8 cellular contexts compared by ENCODE assay signal in genomic region chr2:137910641-137911040, GRCh38. TPM values are rescaled to one million over a fixed set of nuclear protein-coding genes. Genes with fewer than 3 reads are reported as not detected.
A peak's percentile ranks its signal among the peaks of the same experiment; 100 is the strongest.
DNase-seq lines count a peak whose midpoint lies in the region; ATAC-seq and TF ChIP-seq lines count a peak whose summit lies in the region.

No MANE protein-coding gene starts in this region.

- H3K9me3 ChIP-seq in OCI-LY7 (ENCODE audit: low read length) (no peaks in the 10 kb centered on the region), spleen (no peaks in the 10 kb centered on the region)

- BruUV-seq in OCI-LY7 (replicated peaks; lab: Mats Ljungman, UMichigan), result no TSS peak

- H3K4me2 ChIP-seq in OCI-LY7 (ENCODE audit: low read length), result no peak overlapping the region

- no peak overlapping the region for H2AFZ ChIP-seq in OCI-LY7 (ENCODE audit: low read length)

- H3K4me3 ChIP-seq in OCI-LY7 (ENCODE audit: low read depth, low read length, poor library complexity, severe bottlenecking) (no peak overlapping the region), fibroblast of mammary gland (ENCODE audit: control insufficient read depth, low read depth, low read length) (no peak overlapping the region), spleen (no peak overlapping the region)

- TF ChIP-seq POLR2A in spleen (IDR thresholded peaks at IDR 0.05), result no peak

- TF ChIP-seq CTCF in OCI-LY7 (conservative IDR thresholded peaks at IDR 0.05; ENCODE audit: low read length) (peak; percentile 78), fibroblast of mammary gland (conservative IDR thresholded peaks at IDR 0.05; ENCODE audit: control insufficient read depth, insufficient read depth, low read depth, low read length) (peak; percentile 53), spleen (IDR thresholded peaks at IDR 0.05 in 8 of 11, conservative IDR thresholded peaks at IDR 0.05 in 3 of 11) (peak in 10 of 11 experiments; percentile 13 to 59 (median 50))

- no peaks in the 10 kb centered on the region for H3K36me3 ChIP-seq in OCI-LY7 (ENCODE audit: insufficient read depth, low read length)
- no peaks in the 10 kb centered on the region for H3K36me3 ChIP-seq in spleen

- DNase-seq in NCI-H1417 (lab: John Stamatoyannopoulos, UW) (peak in 2 of 3 experiments; percentile 2 to 77), NCI-H1417 treated with DMSO at 0.1 percent for 48 hours (lab: John Stamatoyannopoulos, UW) (no peak), OCI-LY7 (ENCODE audit: low spot score) (peak; percentile 11), fibroblast of mammary gland (ENCODE audit: low read depth) (peak; percentile 29), spleen (no peak), T1000 (lab: John Stamatoyannopoulos, UW) (no peak), GF-D8 (lab: John Stamatoyannopoulos, UW) (no peak)

- H4K20me1 ChIP-seq in OCI-LY7 (ENCODE audit: insufficient read depth, low read length), result no peaks in the 10 kb centered on the region

- H3K79me2 ChIP-seq in OCI-LY7 (ENCODE audit: insufficient read depth, low read depth, low read length), result no peaks in the 10 kb centered on the region

- no peaks in the 10 kb centered on the region for H3K9me2 ChIP-seq in OCI-LY7 (ENCODE audit: insufficient read depth, low read length)

- intact Hi-C loops in OCI-LY7 (cut with micrococcal nuclease; ENCODE audit: unreplicated experiment), result loop anchor here (1.0 to 2.0 kb wide), 2 partner anchors 876 to 917 kb away; no protein-coding TSS in a partner anchor
- intact Hi-C loops in spleen (cut with DNase I; ENCODE audit: low total_unique reads), result no loop called here

- H3K4me1 ChIP-seq in OCI-LY7 (ENCODE audit: insufficient read depth, low read length, poor library complexity, severe bottlenecking), result no peaks in the 10 kb centered on the region
- H3K4me1 ChIP-seq in spleen, result no peaks in the 10 kb centered on the region

- 33 to 59% (median 40%) methylated on average over 4 of the region's 4 CpGs for WGBS in spleen, 5 donors

- no peaks in the 10 kb centered on the region for H3K27me3 ChIP-seq in spleen (replicated peaks in 1 of 7)

- CTCF ChIA-PET in OCI-LY7 (lab: Charles Lee; ENCODE audit: unreplicated experiment), result no interaction called here

- POLR2A ChIA-PET in OCI-LY7 (lab: Charles Lee), result interaction anchor here (0.7 to 0.8 kb wide), 2 partner anchors 393 to 933 kb away, joined by 4 to 5 read pairs; no protein-coding TSS in a partner anchor

- no peak for ATAC-seq in GM19328 (IDR thresholded peaks at IDR 0.05; ENCODE audit: unreplicated experiment)

- H3K27ac ChIP-seq in OCI-LY7 (ENCODE audit: low read depth, low read length, poor library complexity, severe bottlenecking) (no peak overlapping the region), spleen (no peak overlapping the region)

RNA-seq across cellular contexts. Expression of gene HNMT, which starts 53.6 kb away (rescaled TPM):
- not detected in 2 replicates for total RNA-seq in OCI-LY7 (2014; rRNA removed; shearing (Covaris generic))
- total RNA-seq in OCI-LY7 (2022) (not detected in 2 replicates), spleen (10 to 100 TPM; 31.2 to 74.2 (median 52.2) TPM)
- 10 to 100 TPM; 38.4 to 40.4 (median 40.2) TPM for polyA plus RNA-seq in spleen

Comparison
In these comparisons a context has a peak if more than half of its experiments do, and no peak if none do; other contexts are left out.
1. DNase-seq: peak in NCI-H1417 (2 of 3), OCI-LY7 (single experiment) and fibroblast of mammary gland (single experiment); none in NCI-H1417 treated with DMSO at 0.1 percent for 48 hours (single experiment), spleen (single experiment), T1000 (single experiment) and GF-D8 (single experiment).
2. RNA of gene HNMT, which starts 53.6 kb away (total RNA-seq): 31.2 to 74.2 TPM in spleen; not detected in OCI-LY7; every median in the first group is over 10 times any median in the second.
3. Peak in every context shown above with its lines, with median percentiles within 50 percentile points of each other: CTCF ChIP-seq.